Comparison of ENCODE assay signal across 2 cellular contexts in genomic region chr5:159123189-159123588, GRCh38.
TF ChIP-seq lines count a peak whose summit lies in the region.

No MANE protein-coding gene starts in this region.

TF ChIP-seq in A549, 52 proteins besides CTCF, POLR2A, EP300 and RAD21 (continued from another document):
- no peak for TF ChIP-seq ESRRA (IDR thresholded peaks at IDR 0.05; ENCODE audit: borderline replicate concordance, low read length)
- no peak for TF ChIP-seq KDM1A (IDR thresholded peaks at IDR 0.05; ENCODE audit: low read depth)
TF ChIP-seq in A549: peak in this region for 0.

TF ChIP-seq in K562, 482 proteins besides CTCF, POLR2A, EP300 and RAD21 (continued from another document):
- TF ChIP-seq, protein P1, sequence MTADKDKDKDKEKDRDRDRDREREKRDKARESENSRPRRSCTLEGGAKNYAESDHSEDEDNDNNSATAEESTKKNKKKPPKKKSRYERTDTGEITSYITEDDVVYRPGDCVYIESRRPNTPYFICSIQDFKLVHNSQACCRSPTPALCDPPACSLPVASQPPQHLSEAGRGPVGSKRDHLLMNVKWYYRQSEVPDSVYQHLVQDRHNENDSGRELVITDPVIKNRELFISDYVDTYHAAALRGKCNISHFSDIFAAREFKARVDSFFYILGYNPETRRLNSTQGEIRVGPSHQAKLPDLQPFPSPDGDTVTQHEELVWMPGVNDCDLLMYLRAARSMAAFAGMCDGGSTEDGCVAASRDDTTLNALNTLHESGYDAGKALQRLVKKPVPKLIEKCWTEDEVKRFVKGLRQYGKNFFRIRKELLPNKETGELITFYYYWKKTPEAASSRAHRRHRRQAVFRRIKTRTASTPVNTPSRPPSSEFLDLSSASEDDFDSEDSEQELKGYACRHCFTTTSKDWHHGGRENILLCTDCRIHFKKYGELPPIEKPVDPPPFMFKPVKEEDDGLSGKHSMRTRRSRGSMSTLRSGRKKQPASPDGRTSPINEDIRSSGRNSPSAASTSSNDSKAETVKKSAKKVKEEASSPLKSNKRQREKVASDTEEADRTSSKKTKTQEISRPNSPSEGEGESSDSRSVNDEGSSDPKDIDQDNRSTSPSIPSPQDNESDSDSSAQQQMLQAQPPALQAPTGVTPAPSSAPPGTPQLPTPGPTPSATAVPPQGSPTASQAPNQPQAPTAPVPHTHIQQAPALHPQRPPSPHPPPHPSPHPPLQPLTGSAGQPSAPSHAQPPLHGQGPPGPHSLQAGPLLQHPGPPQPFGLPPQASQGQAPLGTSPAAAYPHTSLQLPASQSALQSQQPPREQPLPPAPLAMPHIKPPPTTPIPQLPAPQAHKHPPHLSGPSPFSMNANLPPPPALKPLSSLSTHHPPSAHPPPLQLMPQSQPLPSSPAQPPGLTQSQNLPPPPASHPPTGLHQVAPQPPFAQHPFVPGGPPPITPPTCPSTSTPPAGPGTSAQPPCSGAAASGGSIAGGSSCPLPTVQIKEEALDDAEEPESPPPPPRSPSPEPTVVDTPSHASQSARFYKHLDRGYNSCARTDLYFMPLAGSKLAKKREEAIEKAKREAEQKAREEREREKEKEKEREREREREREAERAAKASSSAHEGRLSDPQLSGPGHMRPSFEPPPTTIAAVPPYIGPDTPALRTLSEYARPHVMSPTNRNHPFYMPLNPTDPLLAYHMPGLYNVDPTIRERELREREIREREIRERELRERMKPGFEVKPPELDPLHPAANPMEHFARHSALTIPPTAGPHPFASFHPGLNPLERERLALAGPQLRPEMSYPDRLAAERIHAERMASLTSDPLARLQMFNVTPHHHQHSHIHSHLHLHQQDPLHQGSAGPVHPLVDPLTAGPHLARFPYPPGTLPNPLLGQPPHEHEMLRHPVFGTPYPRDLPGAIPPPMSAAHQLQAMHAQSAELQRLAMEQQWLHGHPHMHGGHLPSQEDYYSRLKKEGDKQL (CRISPR knock-in tag; IDR thresholded peaks at IDR 0.05; ENCODE audit: borderline replicate concordance): no peak
- no peak for TF ChIP-seq CEBPB (tag; IDR thresholded peaks at IDR 0.05)
- TF ChIP-seq MLX (CRISPR knock-in tag; conservative IDR thresholded peaks at IDR 0.05): no peak
- TF ChIP-seq TRIM28 (IDR thresholded peaks at IDR 0.05): no peak
- TF ChIP-seq POU5F1 (IDR thresholded peaks at IDR 0.05; ENCODE audit: borderline replicate concordance, low read depth, low read length, partially characterized antibody): no peak
- TF ChIP-seq SP1 (CRISPR knock-in tag; IDR thresholded peaks at IDR 0.05): no peak
- TF ChIP-seq ATF3 (IDR thresholded peaks at IDR 0.05): peak; percentile 32; the same call in 1 of the 2 replicates
- no peak for TF ChIP-seq ATF3 (CRISPR knock-in tag; conservative IDR thresholded peaks at IDR 0.05)
